ENCODE assay signal across 35 cellular contexts in the genomic region with DNA sequence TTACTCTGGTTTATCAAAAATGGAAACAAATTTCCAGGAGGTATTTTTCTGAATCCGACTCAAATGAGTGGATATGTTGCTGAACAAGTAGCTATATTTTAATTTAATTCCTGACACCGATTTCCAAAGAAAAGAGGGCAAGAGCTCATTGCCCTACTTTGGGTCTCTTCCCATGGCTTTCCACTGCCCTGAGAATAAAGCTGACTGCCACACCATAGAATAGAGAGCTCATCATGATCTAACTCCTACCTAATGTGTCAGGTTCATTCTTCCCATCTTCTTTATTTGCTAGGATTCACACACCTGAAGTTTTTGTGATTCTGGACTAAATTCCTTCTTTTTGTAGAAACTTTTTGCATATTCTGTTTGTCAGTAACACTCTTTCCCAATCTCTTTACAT.
"Had no signal": no experiment of that assay in that cellular context is flagged by ENCODE, and none has a peak within 500 bp of the region (broad histone marks: within the 10 kb centered on the region; RNA-seq: fewer than 3 reads in every experiment).

No MANE protein-coding gene starts in this region.

- H3K36me3 ChIP-seq: MG63 had no signal

- H3K9me3 ChIP-seq: MG63 had no signal

- H3K4me3 ChIP-seq: MG63 had no signal

- H3K27me3 ChIP-seq: MG63 had no signal

- DNase-seq: Karpas-422, Kasumi-1, MG63, MM.1S, MV-4-11, NCI-H1048, NCI-H1092, NCI-H1092 treated with DMSO at 0.1 percent for 48 hours, NCI-H1105, NCI-H1105 treated with DMSO at 0.1 percent for 48 hours, NCI-H1417, NCI-H1417 treated with DMSO at 0.1 percent for 48 hours, NCI-H1436, NCI-H1436 treated with DMSO at 0.1 percent for 48 hours, NCI-H146, NCI-H1694, NCI-H1694 treated with DMSO at 0.1 percent for 48 hours, NCI-H187, NCI-H187 treated with DMSO at 0.1 percent for 48 hours, NCI-H1930, NCI-H2029, NCI-H2029 treated with DMSO at 0.1 percent for 48 hours, NCI-H2081, NCI-H2081 treated with DMSO at 0.1 percent for 48 hours, NCI-H2107, NCI-H2171, NCI-H2171 treated with DMSO at 0.1 percent for 48 hours, NCI-H2227 treated with DMSO at 0.1 percent for 48 hours, NCI-H226, NCI-H345, NCI-H446, NCI-H446 treated with DMSO at 0.1 percent for 48 hours, NCI-H510A, NCI-H510A treated with DMSO at 0.1 percent for 48 hours, NCI-H524 had no signal
